18 cellular contexts compared by ENCODE assay signal in the genomic region with DNA sequence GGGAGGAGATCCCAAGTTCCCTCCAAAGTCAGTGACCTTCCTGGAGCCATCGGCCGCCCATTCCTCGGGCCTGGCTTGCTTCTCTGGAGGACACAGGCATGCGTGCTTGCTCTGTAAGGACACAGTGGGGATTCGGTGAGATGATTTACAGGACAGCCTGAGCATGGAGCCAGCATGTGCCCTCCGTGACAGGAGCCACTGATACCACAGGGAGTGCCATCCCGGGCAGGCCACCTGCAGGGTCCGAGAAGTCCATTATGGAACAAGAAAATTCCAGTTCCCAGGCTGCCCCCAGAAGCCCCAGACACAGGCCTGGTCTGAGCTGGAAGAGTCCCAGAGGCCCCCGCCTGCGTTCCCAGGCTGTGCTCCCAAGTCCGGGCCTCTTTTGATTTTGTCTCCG. TPM values are rescaled to one million over a fixed set of nuclear protein-coding genes. Genes with fewer than 3 reads are reported as not detected.
"Had no signal": no experiment of that assay in that cellular context is flagged by ENCODE, and none has a peak within 500 bp of the region (broad histone marks: within the 10 kb centered on the region; RNA-seq: fewer than 3 reads in every experiment).

No MANE protein-coding gene starts in this region.

- H3K4me1 Mint-ChIP-seq: naive thymus-derived CD8-positive, alpha-beta T cell had no signal

- ATAC-seq: foreskin keratinocyte; left colon; mucosa of descending colon; naive thymus-derived CD8-positive, alpha-beta T cell had no signal

- H3K9me3 Mint-ChIP-seq: naive thymus-derived CD8-positive, alpha-beta T cell; neural progenitor cell had no signal

- H3K27ac ChIP-seq: cardiac muscle cell, colonic mucosa, foreskin keratinocyte, hepatocyte, neural progenitor cell, parathyroid adenoma, prostate gland, thyroid gland had no signal

- H3K27me3 ChIP-seq: cardiac muscle cell, colonic mucosa, hepatocyte, neural progenitor cell, thyroid gland had no signal

- H3K9me3 ChIP-seq: colonic mucosa, mucosa of descending colon, prostate gland, thyroid gland had no signal

- H3K27ac Mint-ChIP-seq: naive thymus-derived CD8-positive, alpha-beta T cell; neural progenitor cell had no signal

- H3K4me1 ChIP-seq: colonic mucosa, foreskin keratinocyte, neural progenitor cell, prostate gland, thyroid gland had no signal

- H3K4me3 Mint-ChIP-seq: naive thymus-derived CD8-positive, alpha-beta T cell; neural progenitor cell had no signal

- H3K4me3 ChIP-seq: cardiac muscle cell, colonic mucosa, hepatocyte, mucosa of descending colon, neural progenitor cell, prostate gland, thyroid gland had no signal

- DNase-seq: cerebellar nuclear complex; colonic mucosa; erythroblast; foreskin keratinocyte; kidney; left colon; mucosa of descending colon; naive thymus-derived CD8-positive, alpha-beta T cell; occipital lobe; small intestine; stimulated activated CD4-positive, alpha-beta T cell treated with anti-CD3 and anti-CD28 coated beads, Interleukin-12 subunit alpha, Interleukin-12 subunit beta, amount 100 ng/mL, for 4 hours; stimulated activated naive CD4-positive, alpha-beta T cell; thyroid gland had no signal

- H3K36me3 Mint-ChIP-seq: naive thymus-derived CD8-positive, alpha-beta T cell; neural progenitor cell had no signal

- H3K36me3 ChIP-seq: cardiac muscle cell, colonic mucosa, neural progenitor cell, prostate gland, thyroid gland had no signal

RNA-seq across cellular contexts. Expression of a gene that starts 47.9 kb away (rescaled TPM):
- total RNA-seq: naive thymus-derived CD8-positive, alpha-beta T cell had no signal

RNA-seq across cellular contexts. Expression of a gene that starts 59.7 kb away (rescaled TPM):
- total RNA-seq: foreskin keratinocyte; hepatocyte; naive thymus-derived CD8-positive, alpha-beta T cell had no signal
